1 cellular context compared by ENCODE assay signal in genomic region chr1:77399250-77400086, GRCh38.
TF ChIP-seq lines count a peak whose summit lies in the region.

No MANE protein-coding gene starts in this region.

TF ChIP-seq in IMR-90, 13 proteins besides CTCF, POLR2A, EP300 and RAD21 (continued from another document):
- no peak for TF ChIP-seq MXI1 (IDR thresholded peaks at IDR 0.05; ENCODE audit: borderline replicate concordance, low read depth, low read length)
- TF ChIP-seq MAZ (IDR thresholded peaks at IDR 0.05; ENCODE audit: borderline replicate concordance, low read depth, low read length) = no peak
- TF ChIP-seq, protein P1, sequence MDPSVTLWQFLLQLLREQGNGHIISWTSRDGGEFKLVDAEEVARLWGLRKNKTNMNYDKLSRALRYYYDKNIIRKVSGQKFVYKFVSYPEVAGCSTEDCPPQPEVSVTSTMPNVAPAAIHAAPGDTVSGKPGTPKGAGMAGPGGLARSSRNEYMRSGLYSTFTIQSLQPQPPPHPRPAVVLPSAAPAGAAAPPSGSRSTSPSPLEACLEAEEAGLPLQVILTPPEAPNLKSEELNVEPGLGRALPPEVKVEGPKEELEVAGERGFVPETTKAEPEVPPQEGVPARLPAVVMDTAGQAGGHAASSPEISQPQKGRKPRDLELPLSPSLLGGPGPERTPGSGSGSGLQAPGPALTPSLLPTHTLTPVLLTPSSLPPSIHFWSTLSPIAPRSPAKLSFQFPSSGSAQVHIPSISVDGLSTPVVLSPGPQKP (IDR thresholded peaks at IDR 0.05; ENCODE audit: borderline replicate concordance, low read depth, low read length) = no peak
- no peak for TF ChIP-seq MAFK (IDR thresholded peaks at IDR 0.05; ENCODE audit: low read depth, low read length)
- TF ChIP-seq CEBPB (IDR thresholded peaks at IDR 0.05; ENCODE audit: low read depth, low read length) = no peak
- TF ChIP-seq BHLHE40 (IDR thresholded peaks at IDR 0.05; ENCODE audit: low read depth, low read length) = no peak
- no peak for TF ChIP-seq FOS (IDR thresholded peaks at IDR 0.05; ENCODE audit: low read depth, low read length)
